In the genomic region with DNA sequence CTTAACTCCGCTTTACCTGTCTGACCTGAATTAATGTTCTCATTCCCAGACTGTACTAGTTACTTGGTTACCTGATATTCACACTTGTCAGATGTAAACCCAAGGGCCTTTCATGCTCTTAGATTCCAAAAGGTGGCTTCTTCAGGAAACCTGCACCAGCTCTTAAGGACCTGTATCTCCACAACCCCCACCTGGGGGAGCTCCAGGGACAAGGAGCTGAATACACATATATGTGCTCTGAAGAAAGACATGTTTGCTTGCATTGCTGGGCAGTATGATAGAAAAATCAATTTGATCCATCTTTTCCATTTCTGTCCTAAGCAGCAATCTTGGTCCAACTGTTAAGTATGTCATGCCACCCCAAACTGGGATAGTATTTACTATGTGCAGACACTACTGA, we compare ENCODE assay signal across 8 cellular contexts.
DNase-seq lines count a peak whose midpoint lies in the region; ATAC-seq and TF ChIP-seq lines count a peak whose summit lies in the region.

No MANE protein-coding gene starts in this region.

- intact Hi-C loops in left ventricle myocardium inferior (cut with micrococcal nuclease) (no loop called here), left ventricle myocardium superior (cut with micrococcal nuclease) (no loop called here), IMR-90 (cut with micrococcal nuclease) (no loop called here)

- BruUV-seq in IMR-90 (replicated peaks; lab: Mats Ljungman, UMichigan) = no TSS peak

- H4K91ac ChIP-seq in IMR-90 (ENCODE audit: insufficient read depth, low read depth, low read length) = no peak overlapping the region

- WGBS in IMR-90 (ENCODE audit: extremely low coverage in 2 of 2, insufficient read length in 1 of 2), 2 experiments = no CpG with 5 or more reads among the region's 1 CpG

- H3K27me3 ChIP-seq in left ventricle myocardium inferior (ENCODE audit: low read depth) = peaks cover 57% of the 10 kb centered on the region
- H3K27me3 ChIP-seq in IMR-90 (ENCODE audit: control insufficient read depth, insufficient read depth, low read length) = no peaks in the 10 kb centered on the region

- no peaks in the 10 kb centered on the region for H3K9me1 ChIP-seq in IMR-90 (ENCODE audit: insufficient read depth, low read length)

- no peaks in the 10 kb centered on the region for H3K36me3 Mint-ChIP-seq in stimulated activated effector memory CD8-positive, alpha-beta T cell treated with anti-CD3 and anti-CD28 coated beads, Interleukin-12 subunit alpha, Interleukin-12 subunit beta, amount 100 ng/mL, for 72 hours

- ATAC-seq in left ventricle myocardium superior (no peak), IMR-90 (ENCODE audit: low read depth) (no peak), HG02588 (IDR thresholded peaks at IDR 0.05; ENCODE audit: unreplicated experiment) (no peak), GM19452 (IDR thresholded peaks at IDR 0.05; ENCODE audit: unreplicated experiment) (no peak)
- ATAC-seq in stimulated activated effector memory CD8-positive, alpha-beta T cell treated with anti-CD3 and anti-CD28 coated beads, Interleukin-12 subunit alpha, Interleukin-12 subunit beta, amount 100 ng/mL, for 72 hours = peak; percentile 31

- H3K36me3 ChIP-seq in left ventricle myocardium inferior (no peaks in the 10 kb centered on the region), IMR-90 (ENCODE audit: control insufficient read depth, insufficient read depth, low read length) (no peaks in the 10 kb centered on the region)

- H3K4me3 Mint-ChIP-seq in stimulated activated effector memory CD8-positive, alpha-beta T cell treated with anti-CD3 and anti-CD28 coated beads, Interleukin-12 subunit alpha, Interleukin-12 subunit beta, amount 100 ng/mL, for 72 hours = no peak overlapping the region

- H2AFZ ChIP-seq in IMR-90 (replicated peaks; ENCODE audit: low read length, poor library complexity) = no peak overlapping the region

- no peak overlapping the region for H3K56ac ChIP-seq in IMR-90 (ENCODE audit: extremely low read depth, insufficient read depth, low read length)

- no peak overlapping the region for H3K27ac Mint-ChIP-seq in stimulated activated effector memory CD8-positive, alpha-beta T cell treated with anti-CD3 and anti-CD28 coated beads, Interleukin-12 subunit alpha, Interleukin-12 subunit beta, amount 100 ng/mL, for 72 hours

- in situ Hi-C loops in IMR-90 (cut with MboI; ENCODE audit: low sequenced_read_pairs) (no loop called here), astrocyte of the cerebellum (cut with HindIII; ENCODE audit: low sequenced_read_pairs) (no loop called here)

- no peak overlapping the region for H3K4me2 ChIP-seq in IMR-90 (ENCODE audit: low read depth, low read length)

- no peak overlapping the region for H3K9ac ChIP-seq in IMR-90 (ENCODE audit: low read depth, low read length)

- no peak for TF ChIP-seq POLR2A in IMR-90 (IDR thresholded peaks at IDR 0.05; ENCODE audit: low read depth, low read length)

- H3K27ac ChIP-seq in left ventricle myocardium inferior (replicated peaks) = no peak overlapping the region
- H3K27ac ChIP-seq in IMR-90 (ENCODE audit: insufficient read depth, low read length) = no peak overlapping the region

- H3K9me3 ChIP-seq in left ventricle myocardium inferior (replicated peaks) = no peaks in the 10 kb centered on the region
- H3K9me3 ChIP-seq in IMR-90 (ENCODE audit: control insufficient read depth, insufficient read depth, low read length) = no peaks in the 10 kb centered on the region

- peak; percentile 20 for TF ChIP-seq CTCF in left ventricle myocardium inferior (IDR thresholded peaks at IDR 0.05; ENCODE audit: borderline replicate concordance)
- no peak for TF ChIP-seq CTCF in IMR-90 (conservative IDR thresholded peaks at IDR 0.05; ENCODE audit: low read depth, low read length)
- TF ChIP-seq CTCF in astrocyte of the cerebellum (IDR thresholded peaks at IDR 0.05; ENCODE audit: low read depth, low read length, missing control alignments) = peak; percentile 57

- no peak overlapping the region for H3K18ac ChIP-seq in IMR-90 (ENCODE audit: low read depth, low read length)

- TF ChIP-seq RAD21 in IMR-90 (IDR thresholded peaks at IDR 0.05; ENCODE audit: low read length) = no peak

- dilution Hi-C loops in IMR-90 (cut with HindIII; ENCODE audit: low sequenced_read_pairs, unreplicated experiment) = no loop called here

- H3K9me3 Mint-ChIP-seq in stimulated activated effector memory CD8-positive, alpha-beta T cell treated with anti-CD3 and anti-CD28 coated beads, Interleukin-12 subunit alpha, Interleukin-12 subunit beta, amount 100 ng/mL, for 72 hours = no peaks in the 10 kb centered on the region

- H2AK5ac ChIP-seq in IMR-90 (ENCODE audit: low read depth, low read length) = no peak overlapping the region

- H2BK120ac ChIP-seq in IMR-90 (ENCODE audit: low read depth, low read length) = no peak overlapping the region

- no peak overlapping the region for H2BK5ac ChIP-seq in IMR-90 (ENCODE audit: low read depth, low read length, poor library complexity, severe bottlenecking)

- peaks cover 2% of the 10 kb centered on the region for H3K4me1 Mint-ChIP-seq in stimulated activated effector memory CD8-positive, alpha-beta T cell treated with anti-CD3 and anti-CD28 coated beads, Interleukin-12 subunit alpha, Interleukin-12 subunit beta, amount 100 ng/mL, for 72 hours

- no peak overlapping the region for H3K14ac ChIP-seq in IMR-90 (replicated peaks; ENCODE audit: low read depth, low read length)

- no peaks in the 10 kb centered on the region for H3K79me1 ChIP-seq in IMR-90 (ENCODE audit: low read depth in 1 of 2, low read length in 2 of 2)

- no peak overlapping the region for H4K8ac ChIP-seq in IMR-90 (ENCODE audit: low read depth in 2 of 2, low read length in 2 of 2)

- no peak overlapping the region for H3K23ac ChIP-seq in IMR-90 (ENCODE audit: low read depth, low read length)

- H2BK15ac ChIP-seq in IMR-90 (ENCODE audit: low read depth, low read length) = no peak overlapping the region

- CTCF ChIA-PET in IMR-90 (lab: Yijun Ruan, JAX) = no interaction called here

- H3K4me3 ChIP-seq in left ventricle myocardium inferior = no peak overlapping the region
- no peak overlapping the region for H3K4me3 ChIP-seq in IMR-90 (ENCODE audit: insufficient read depth, low read depth, low read length)
- H3K4me3 ChIP-seq in astrocyte of the cerebellum (ENCODE audit: low read depth, low read length) = no peak overlapping the region

- H3K4me1 ChIP-seq in left ventricle myocardium inferior = no peaks in the 10 kb centered on the region
- no peaks in the 10 kb centered on the region for H3K4me1 ChIP-seq in IMR-90 (ENCODE audit: control insufficient read depth, insufficient read depth, low read length)

- no peaks in the 10 kb centered on the region for H4K20me1 ChIP-seq in IMR-90 (ENCODE audit: insufficient read depth, low read length)

- DNase-seq in left ventricle myocardium inferior = no peak
- DNase-seq in left ventricle myocardium superior = no peak
- DNase-seq in IMR-90 = peak; percentile 4
- DNase-seq in astrocyte of the cerebellum (ENCODE audit: low read depth) = peak; percentile 22
- no peak for DNase-seq in stimulated activated effector memory CD8-positive, alpha-beta T cell treated with anti-CD3 and anti-CD28 coated beads, Interleukin-12 subunit alpha, Interleukin-12 subunit beta, amount 100 ng/mL, for 72 hours (ENCODE audit: low spot score in 2 of 2)
- no peak for DNase-seq in activated CD8-positive, alpha-beta memory T cell treated with anti-CD3 and anti-CD28 coated beads, Interleukin-2, amount 50 U/mL, for 48 hours

- H2BK20ac ChIP-seq in IMR-90 (ENCODE audit: low read depth, low read length) = no peak overlapping the region

- POLR2A ChIA-PET in IMR-90 (lab: Charles Lee; ENCODE audit: unreplicated experiment) = no interaction called here

- no peak overlapping the region for H3K4ac ChIP-seq in IMR-90 (ENCODE audit: low read depth, low read length)

- H4K5ac ChIP-seq in IMR-90 (ENCODE audit: low read depth, low read length) = no peak overlapping the region

- H2AK9ac ChIP-seq in IMR-90 (replicated peaks; ENCODE audit: low read depth, low read length, poor library complexity) = no peak overlapping the region

TF ChIP-seq in IMR-90, 13 proteins besides CTCF, POLR2A, EP300 and RAD21:
- TF ChIP-seq RCOR1 (IDR thresholded peaks at IDR 0.05; ENCODE audit: insufficient replicate concordance, low read length) = no peak
- TF ChIP-seq MAFK (IDR thresholded peaks at IDR 0.05; ENCODE audit: low read depth, low read length) = no peak
- TF ChIP-seq, protein P1, sequence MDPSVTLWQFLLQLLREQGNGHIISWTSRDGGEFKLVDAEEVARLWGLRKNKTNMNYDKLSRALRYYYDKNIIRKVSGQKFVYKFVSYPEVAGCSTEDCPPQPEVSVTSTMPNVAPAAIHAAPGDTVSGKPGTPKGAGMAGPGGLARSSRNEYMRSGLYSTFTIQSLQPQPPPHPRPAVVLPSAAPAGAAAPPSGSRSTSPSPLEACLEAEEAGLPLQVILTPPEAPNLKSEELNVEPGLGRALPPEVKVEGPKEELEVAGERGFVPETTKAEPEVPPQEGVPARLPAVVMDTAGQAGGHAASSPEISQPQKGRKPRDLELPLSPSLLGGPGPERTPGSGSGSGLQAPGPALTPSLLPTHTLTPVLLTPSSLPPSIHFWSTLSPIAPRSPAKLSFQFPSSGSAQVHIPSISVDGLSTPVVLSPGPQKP (IDR thresholded peaks at IDR 0.05; ENCODE audit: borderline replicate concordance, low read depth, low read length) = no peak
- TF ChIP-seq FOS (IDR thresholded peaks at IDR 0.05; ENCODE audit: low read depth, low read length) = no peak
- no peak for TF ChIP-seq NFE2L2 (IDR thresholded peaks at IDR 0.05; ENCODE audit: low read depth, low read length)
- TF ChIP-seq CEBPB (IDR thresholded peaks at IDR 0.05; ENCODE audit: low read depth, low read length) = no peak
- no peak for TF ChIP-seq MAZ (IDR thresholded peaks at IDR 0.05; ENCODE audit: borderline replicate concordance, low read depth, low read length)
- TF ChIP-seq, protein P2, sequence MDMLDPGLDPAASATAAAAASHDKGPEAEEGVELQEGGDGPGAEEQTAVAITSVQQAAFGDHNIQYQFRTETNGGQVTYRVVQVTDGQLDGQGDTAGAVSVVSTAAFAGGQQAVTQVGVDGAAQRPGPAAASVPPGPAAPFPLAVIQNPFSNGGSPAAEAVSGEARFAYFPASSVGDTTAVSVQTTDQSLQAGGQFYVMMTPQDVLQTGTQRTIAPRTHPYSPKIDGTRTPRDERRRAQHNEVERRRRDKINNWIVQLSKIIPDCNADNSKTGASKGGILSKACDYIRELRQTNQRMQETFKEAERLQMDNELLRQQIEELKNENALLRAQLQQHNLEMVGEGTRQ (IDR thresholded peaks at IDR 0.05; ENCODE audit: low read depth, low read length) = no peak
- TF ChIP-seq CHD1 (IDR thresholded peaks at IDR 0.05; ENCODE audit: low read depth, low read length) = no peak
- no peak for TF ChIP-seq BHLHE40 (IDR thresholded peaks at IDR 0.05; ENCODE audit: low read depth, low read length)
- TF ChIP-seq SMC3 (IDR thresholded peaks at IDR 0.05; ENCODE audit: low read depth, low read length) = no peak
- no peak for TF ChIP-seq RFX5 (IDR thresholded peaks at IDR 0.05; ENCODE audit: low read depth, low read length)
- TF ChIP-seq MXI1 (IDR thresholded peaks at IDR 0.05; ENCODE audit: borderline replicate concordance, low read depth, low read length) = no peak

Comparison
In these comparisons a context has a peak if more than half of its experiments do, and no peak if none do; other contexts are left out.
1. DNase-seq: peak in IMR-90 (single experiment) and astrocyte of the cerebellum (single experiment); none in left ventricle myocardium inferior (single experiment), left ventricle myocardium superior (single experiment), stimulated activated effector memory CD8-positive, alpha-beta T cell treated with anti-CD3 and anti-CD28 coated beads, Interleukin-12 subunit alpha, Interleukin-12 subunit beta, amount 100 ng/mL, for 72 hours (0 of 2) and activated CD8-positive, alpha-beta memory T cell treated with anti-CD3 and anti-CD28 coated beads, Interleukin-2, amount 50 U/mL, for 48 hours (single experiment).